Comparison of ENCODE assay signal across 23 cellular contexts in the genomic region with DNA sequence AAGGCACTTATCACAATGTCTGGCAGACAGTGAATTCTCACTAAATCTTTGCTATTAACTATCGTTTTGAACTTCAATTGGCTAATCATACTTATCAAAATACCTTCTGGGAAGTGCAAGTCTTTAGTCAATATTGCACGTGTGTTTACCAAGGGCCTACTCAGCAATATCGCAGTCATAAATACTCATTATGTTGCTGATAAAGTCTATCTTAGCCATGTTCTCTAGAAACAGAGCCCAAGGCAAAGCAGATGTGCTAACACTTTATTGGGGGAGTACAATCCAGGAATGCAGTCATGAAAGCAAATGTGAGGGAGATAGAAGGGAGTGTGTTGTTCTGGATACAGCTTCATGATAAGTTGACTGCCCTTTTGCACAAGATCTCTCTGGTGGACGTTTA.
DNase-seq lines count a peak whose midpoint lies in the region; ATAC-seq, FAIRE-seq and TF ChIP-seq lines count a peak whose summit lies in the region.
"Had no signal": no experiment of that assay in that cellular context is flagged by ENCODE, and none has a peak within 500 bp of the region (broad histone marks: within the 10 kb centered on the region; RNA-seq: fewer than 3 reads in every experiment).

No MANE protein-coding gene starts in this region.

- H3K9me2 ChIP-seq in SK-N-SH (no peaks in the 10 kb centered on the region), hepatocyte (replicated peaks; ENCODE audit: insufficient read depth) (no peaks in the 10 kb centered on the region)

- peak; percentile 40 to 100; a peak in 2 of 4 replicates for TF ChIP-seq EP300 in SK-N-SH (IDR thresholded peaks at IDR 0.05; ENCODE audit: borderline replicate concordance in 1 of 2, low read depth in 1 of 2, low read length in 1 of 2)

- H3K4me2 ChIP-seq in SK-N-SH = no peak overlapping the region
- H3K4me2 ChIP-seq in hepatocyte = peak overlapping the region; percentile 49

- H3K9me3 ChIP-seq in Caco-2 = peaks cover 5% of the 10 kb centered on the region; the same call in 1 of the 2 replicates
- H3K9me3 ChIP-seq in SK-N-SH = no peaks in the 10 kb centered on the region
- H3K9me3 ChIP-seq in hepatocyte (ENCODE audit: low read depth) = no peaks in the 10 kb centered on the region

- peak overlapping the region; percentile 12 for H3K4me3 Mint-ChIP-seq in Caco-2 (ENCODE audit: unreplicated experiment)
- H3K4me3 Mint-ChIP-seq: B cell; CD4-positive, CD25-positive, alpha-beta regulatory T cell; CD8-positive, alpha-beta memory T cell; HFFc6 had no signal

- no peak; the same call in 1 of the 2 replicates for TF ChIP-seq RAD21 in SK-N-SH (IDR thresholded peaks at IDR 0.05; ENCODE audit: low read length)

- H3K27me3 Mint-ChIP-seq in Caco-2 (ENCODE audit: insufficient read depth, unreplicated experiment) = no peaks in the 10 kb centered on the region

- H2AFZ ChIP-seq in SK-N-SH (ENCODE audit: low read depth) (no peak overlapping the region), hepatocyte (no peak overlapping the region)

- TF ChIP-seq CTCF in Caco-2 (IDR thresholded peaks at IDR 0.05; ENCODE audit: insufficient read depth in 1 of 2, low read depth in 1 of 2, low read length in 1 of 2, severe bottlenecking in 1 of 2, unreplicated experiment in 1 of 2) = no peak
- no peak for TF ChIP-seq CTCF in SK-N-SH (IDR thresholded peaks at IDR 0.05)
- no peak for TF ChIP-seq CTCF in hepatocyte (IDR thresholded peaks at IDR 0.05; ENCODE audit: poor library complexity)
- no peak for TF ChIP-seq CTCF in omental fat pad (IDR thresholded peaks at IDR 0.05)

- peak overlapping the region; percentile 59 for H3K27ac Mint-ChIP-seq in Caco-2 (ENCODE audit: unreplicated experiment)
- H3K27ac Mint-ChIP-seq: B cell; CD4-positive, CD25-positive, alpha-beta regulatory T cell; CD8-positive, alpha-beta memory T cell; HFFc6 had no signal

- H3K36me3 ChIP-seq in Caco-2 (ENCODE audit: control insufficient read depth, insufficient read depth, low read length) (no peaks in the 10 kb centered on the region), SK-N-SH (replicated peaks in 1 of 2; ENCODE audit: control insufficient read depth in 1 of 2, insufficient read depth in 2 of 2, low read length in 1 of 2) (no peaks in the 10 kb centered on the region), hepatocyte (replicated peaks; ENCODE audit: insufficient read depth, low read depth) (no peaks in the 10 kb centered on the region)

- no peak for TF ChIP-seq POLR2A in GM12891 (IDR thresholded peaks at IDR 0.05; ENCODE audit: low read depth, low read length)

- intact Hi-C loops in Caco-2 (cut with micrococcal nuclease; ENCODE audit: unreplicated experiment) = loop anchor here (1.0 to 10.0 kb wide), 6 partner anchors 29 to 858 kb away; a partner anchor contains a TSS

- H3K9ac ChIP-seq in SK-N-SH = no peak overlapping the region

- peak; percentile 80 for ATAC-seq in omental fat pad (ENCODE audit: low FRiP score)
- ATAC-seq: HCT116 had no signal

- H4K20me1 ChIP-seq in SK-N-SH (ENCODE audit: insufficient read depth) = no peaks in the 10 kb centered on the region
- no peaks in the 10 kb centered on the region for H4K20me1 ChIP-seq in hepatocyte (ENCODE audit: insufficient read depth, poor library complexity, severe bottlenecking)

- no peaks in the 10 kb centered on the region for H3K9me3 Mint-ChIP-seq in Caco-2 (ENCODE audit: unreplicated experiment)
- H3K9me3 Mint-ChIP-seq: CD8-positive, alpha-beta memory T cell; HFFc6 had no signal

- H3F3A ChIP-seq in SK-N-SH (replicated peaks; ENCODE audit: insufficient read depth) = no peaks in the 10 kb centered on the region

- no TSS peak for BruUV-seq in Caco-2 (replicated peaks; lab: Mats Ljungman, UMichigan)

- DNase-seq in Caco-2 (peak; percentile 68 to 72), SK-N-SH (peak; percentile 44), hepatocyte (ENCODE audit: low spot score) (peak; percentile 29), omental fat pad (ENCODE audit: low spot score) (no peak), NCI-H1105 treated with DMSO at 0.1 percent for 48 hours (lab: John Stamatoyannopoulos, UW) (no peak), SIG-M5 treated with dmso at 0.1 percent for 504 hours (lab: John Stamatoyannopoulos, UW; ENCODE audit: unreplicated experiment) (no peak), NCI-H510A treated with DMSO at 0.1 percent for 48 hours (lab: John Stamatoyannopoulos, UW) (no peak), GM12891 (ENCODE audit: insufficient read length, low spot score) (no peak)
- DNase-seq: 8988T; C1 segment of cervical spinal cord; CD4-positive, CD25-positive, alpha-beta regulatory T cell; CD8-positive, alpha-beta memory T cell; COR-L47; DMS153; DMS79; GDM1; GOT3; H7; HFFc6 had no signal

- H3K79me2 ChIP-seq in SK-N-SH (ENCODE audit: insufficient read depth) (no peaks in the 10 kb centered on the region), hepatocyte (no peaks in the 10 kb centered on the region)

- CTCF ChIA-PET in Caco-2 (lab: Charles Lee) = no interaction called here
- CTCF ChIA-PET in SK-N-SH (lab: Yijun Ruan, JAX) = interaction anchor here (0.7 to 5.8 kb wide), 14 partner anchors 11 to 200 kb away, joined by 3 to 25 read pairs (median 4); no protein-coding TSS in a partner anchor

- FAIRE-seq in GM12891 (lab: Jason Lieb, UNC) = no peak
- FAIRE-seq: D721Med had no signal

- peaks cover 7% of the 10 kb centered on the region for H3K36me3 Mint-ChIP-seq in Caco-2 (ENCODE audit: insufficient read depth, unreplicated experiment)
- H3K36me3 Mint-ChIP-seq: CD4-positive, CD25-positive, alpha-beta regulatory T cell; CD8-positive, alpha-beta memory T cell had no signal

- H3K4me1 ChIP-seq in Caco-2 (peaks cover 43% of the 10 kb centered on the region), SK-N-SH (ENCODE audit: control insufficient read depth in 1 of 2, insufficient read depth in 2 of 2, low read depth in 1 of 2, low read length in 1 of 2) (peaks cover 0 to 40% of the 10 kb centered on the region in 2 experiments; a peak in 2 of 4 replicates), hepatocyte (ENCODE audit: insufficient read depth) (peaks cover 5% of the 10 kb centered on the region)

- H3K27ac ChIP-seq in SK-N-SH (ENCODE audit: low read depth in 2 of 2, low read length in 1 of 2) (peak overlapping the region in 1 of 2 experiments; percentile 100; a peak in 3 of 4 replicates), hepatocyte (peak overlapping the region; percentile 63)
- H3K27ac ChIP-seq: HL-60 had no signal

- H3K27me3 ChIP-seq in Caco-2 (replicated peaks; ENCODE audit: control insufficient read depth, insufficient read depth, low read length) (no peaks in the 10 kb centered on the region), SK-N-SH (ENCODE audit: insufficient read depth) (no peaks in the 10 kb centered on the region), hepatocyte (no peaks in the 10 kb centered on the region)

- WGBS in SK-N-SH (ENCODE audit: low lambda C conversion rate) = 54% methylated on average over 4 of the region's 4 CpGs
- 36% methylated on average over 4 of the region's 4 CpGs for WGBS in hepatocyte (ENCODE audit: low lambda C conversion rate, missing lambda C conversion rate)

- peaks cover 8% of the 10 kb centered on the region for H3K4me1 Mint-ChIP-seq in Caco-2 (ENCODE audit: low read depth, unreplicated experiment)
- H3K4me1 Mint-ChIP-seq: B cell; CD4-positive, CD25-positive, alpha-beta regulatory T cell; CD8-positive, alpha-beta memory T cell had no signal

- H3K4me3 ChIP-seq in Caco-2 (ENCODE audit: low read depth, low read length) = no peak overlapping the region
- H3K4me3 ChIP-seq in SK-N-SH (ENCODE audit: low read depth in 2 of 2, low read length in 1 of 2) = no peak overlapping the region
- H3K4me3 ChIP-seq in hepatocyte = no peak overlapping the region

- POLR2A ChIA-PET in Caco-2 (lab: Charles Lee) = no interaction called here
- POLR2A ChIA-PET in SK-N-SH (lab: Yijun Ruan, JAX) = interaction anchor here (1.0 to 2.8 kb wide), 22 partner anchors 10 to 663 kb away, joined by 3 to 38 read pairs (median 8); a partner anchor contains a TSS

TF ChIP-seq in SK-N-SH, 30 proteins besides CTCF, POLR2A, EP300 and RAD21 (continues in another document):
- TF ChIP-seq, protein P1, sequence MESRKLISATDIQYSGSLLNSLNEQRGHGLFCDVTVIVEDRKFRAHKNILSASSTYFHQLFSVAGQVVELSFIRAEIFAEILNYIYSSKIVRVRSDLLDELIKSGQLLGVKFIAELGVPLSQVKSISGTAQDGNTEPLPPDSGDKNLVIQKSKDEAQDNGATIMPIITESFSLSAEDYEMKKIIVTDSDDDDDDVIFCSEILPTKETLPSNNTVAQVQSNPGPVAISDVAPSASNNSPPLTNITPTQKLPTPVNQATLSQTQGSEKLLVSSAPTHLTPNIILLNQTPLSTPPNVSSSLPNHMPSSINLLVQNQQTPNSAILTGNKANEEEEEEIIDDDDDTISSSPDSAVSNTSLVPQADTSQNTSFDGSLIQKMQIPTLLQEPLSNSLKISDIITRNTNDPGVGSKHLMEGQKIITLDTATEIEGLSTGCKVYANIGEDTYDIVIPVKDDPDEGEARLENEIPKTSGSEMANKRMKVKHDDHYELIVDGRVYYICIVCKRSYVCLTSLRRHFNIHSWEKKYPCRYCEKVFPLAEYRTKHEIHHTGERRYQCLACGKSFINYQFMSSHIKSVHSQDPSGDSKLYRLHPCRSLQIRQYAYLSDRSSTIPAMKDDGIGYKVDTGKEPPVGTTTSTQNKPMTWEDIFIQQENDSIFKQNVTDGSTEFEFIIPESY (IDR thresholded peaks at IDR 0.05; ENCODE audit: borderline replicate concordance, low read depth) = no peak

TF ChIP-seq in GM12891, 5 proteins besides CTCF, POLR2A, EP300 and RAD21:
- TF ChIP-seq SPI1 (IDR thresholded peaks at IDR 0.05; ENCODE audit: low read depth, low read length) (no peak), PAX5 (IDR thresholded peaks at IDR 0.05; ENCODE audit: insufficient read depth, low read length, severe bottlenecking) (no peak), TAF1 (IDR thresholded peaks at IDR 0.05; ENCODE audit: low read depth, low read length) (no peak), POLR2AphosphoS5 (IDR thresholded peaks at IDR 0.05; ENCODE audit: low read depth, low read length) (no peak), POU2F2 (IDR thresholded peaks at IDR 0.05; ENCODE audit: low read depth, low read length) (no peak)

Comparison
In these comparisons a context has a peak if more than half of its experiments do, and no peak if none do; other contexts are left out.
1. DNase-seq: peak in Caco-2 (2 of 2), SK-N-SH (single experiment) and hepatocyte (single experiment); none in omental fat pad (single experiment), NCI-H1105 treated with DMSO at 0.1 percent for 48 hours (single experiment), SIG-M5 treated with dmso at 0.1 percent for 504 hours (single experiment), NCI-H510A treated with DMSO at 0.1 percent for 48 hours (single experiment) and GM12891 (single experiment).